ENCODE assay signal across 2 cellular contexts in genomic region chr2:120736202-120736954, GRCh38.
TF ChIP-seq lines count a peak whose summit lies in the region.

No MANE protein-coding gene starts in this region.

TF ChIP-seq in H1, 55 proteins besides CTCF, POLR2A, EP300 and RAD21 (continued from another document):
- no peak for TF ChIP-seq E2F6 (IDR thresholded peaks at IDR 0.05)
- TF ChIP-seq KDM4A (IDR thresholded peaks at IDR 0.05; ENCODE audit: low read depth, low read length, severe bottlenecking) = peak; percentile 56
- no peak for TF ChIP-seq POU5F1 (IDR thresholded peaks at IDR 0.05; ENCODE audit: low read depth, low read length)
- no peak for TF ChIP-seq YY1 (IDR thresholded peaks at IDR 0.05; ENCODE audit: low read depth, low read length)

TF ChIP-seq in neural cell, 6 proteins besides CTCF, POLR2A, EP300 and RAD21 (continued from another document):
- TF ChIP-seq REST (IDR thresholded peaks at IDR 0.05; ENCODE audit: borderline replicate concordance) (no peak), POLR2AphosphoS5 (IDR thresholded peaks at IDR 0.05) (no peak), EZH2 (IDR thresholded peaks at IDR 0.05; ENCODE audit: borderline replicate concordance, insufficient read depth, low read length, poor library complexity, severe bottlenecking) (no peak), SMC3 (conservative IDR thresholded peaks at IDR 0.05; ENCODE audit: poor library complexity) (no peak), MXI1 (conservative IDR thresholded peaks at IDR 0.05; ENCODE audit: poor library complexity, severe bottlenecking) (no peak)
